Comparison of ENCODE assay signal across 2 cellular contexts in the genomic region with DNA sequence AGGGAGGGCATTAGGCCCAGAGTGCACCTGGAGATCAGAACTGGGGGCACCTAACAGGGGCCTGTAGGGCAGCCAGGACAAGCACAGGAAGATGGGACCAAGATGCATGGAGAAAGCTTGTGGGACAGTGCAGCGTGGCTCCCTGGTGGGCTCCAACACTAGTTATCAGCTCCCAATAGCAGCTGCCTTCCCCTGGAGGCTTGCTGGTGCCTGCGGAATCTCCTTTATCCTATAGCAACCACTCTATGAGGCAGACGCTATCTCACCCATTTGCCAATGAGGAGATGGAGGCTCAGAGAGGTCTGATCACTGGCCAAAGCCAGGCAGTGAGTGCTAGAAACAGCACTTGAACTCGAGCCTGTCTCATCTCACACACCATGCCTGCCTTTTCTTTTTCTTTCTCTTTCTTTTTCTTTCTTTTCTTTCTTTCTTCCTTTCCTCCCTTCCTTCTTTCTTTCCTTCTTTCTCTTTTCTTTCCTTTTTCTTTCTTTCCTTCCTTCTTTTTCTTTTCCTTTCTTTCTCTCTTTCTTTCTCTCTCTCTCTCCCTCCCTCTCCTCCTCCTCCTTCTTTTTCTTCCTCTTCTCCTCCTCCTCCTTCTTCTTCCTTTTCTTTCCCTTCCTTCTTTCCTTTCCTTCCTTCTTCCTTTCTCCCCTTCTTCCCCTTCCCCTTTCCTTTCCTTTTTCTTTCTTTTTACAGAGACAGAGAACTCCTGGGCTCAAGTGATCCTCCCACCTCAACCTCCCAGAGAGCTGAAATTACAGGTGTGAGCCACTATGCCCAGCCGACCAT.
TF ChIP-seq lines count a peak whose summit lies in the region.

No MANE protein-coding gene starts in this region.

TF ChIP-seq in WTC11, 78 proteins besides CTCF, POLR2A, EP300 and RAD21:
- TF ChIP-seq NFYB (CRISPR knock-in tag; conservative IDR thresholded peaks at IDR 0.05; ENCODE audit: low read depth) (no peak), GRHL2 (CRISPR knock-in tag; IDR thresholded peaks at IDR 0.05; ENCODE audit: insufficient replicate concordance, severe bottlenecking) (no peak)
- TF ChIP-seq, protein P1, sequence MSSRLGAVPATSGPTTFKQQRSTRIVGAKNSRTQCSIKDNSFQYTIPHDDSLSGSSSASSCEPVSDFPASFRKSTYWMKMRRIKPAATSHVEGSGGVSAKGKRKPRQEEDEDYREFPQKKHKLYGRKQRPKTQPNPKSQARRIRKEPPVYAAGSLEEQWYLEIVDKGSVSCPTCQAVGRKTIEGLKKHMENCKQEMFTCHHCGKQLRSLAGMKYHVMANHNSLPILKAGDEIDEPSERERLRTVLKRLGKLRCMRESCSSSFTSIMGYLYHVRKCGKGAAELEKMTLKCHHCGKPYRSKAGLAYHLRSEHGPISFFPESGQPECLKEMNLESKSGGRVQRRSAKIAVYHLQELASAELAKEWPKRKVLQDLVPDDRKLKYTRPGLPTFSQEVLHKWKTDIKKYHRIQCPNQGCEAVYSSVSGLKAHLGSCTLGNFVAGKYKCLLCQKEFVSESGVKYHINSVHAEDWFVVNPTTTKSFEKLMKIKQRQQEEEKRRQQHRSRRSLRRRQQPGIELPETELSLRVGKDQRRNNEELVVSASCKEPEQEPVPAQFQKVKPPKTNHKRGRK (CRISPR knock-in tag; IDR thresholded peaks at IDR 0.05; ENCODE audit: borderline replicate concordance), result peak; percentile 79; the same call in 1 of the 2 replicates

TF ChIP-seq in SK-N-SH treated with all-trans-retinoic acid at 6 μM for 48 hours, 23 proteins besides CTCF, POLR2A, EP300 and RAD21:
- TF ChIP-seq PPARA (CRISPR knock-in tag; IDR thresholded peaks at IDR 0.05; ENCODE audit: borderline replicate concordance) (no peak), ZNF8 (CRISPR knock-in tag; IDR thresholded peaks at IDR 0.05) (no peak), OSR1 (CRISPR knock-in tag; IDR thresholded peaks at IDR 0.05) (no peak), POU6F1 (CRISPR knock-in tag; IDR thresholded peaks at IDR 0.05; ENCODE audit: borderline replicate concordance, low read depth) (no peak), ESRRG (CRISPR knock-in tag; IDR thresholded peaks at IDR 0.05) (no peak), RARB (CRISPR knock-in tag; IDR thresholded peaks at IDR 0.05) (no peak), ZFP3 (CRISPR knock-in tag; IDR thresholded peaks at IDR 0.05) (no peak), ZFP30 (CRISPR knock-in tag; IDR thresholded peaks at IDR 0.05) (no peak), SNAI2 (CRISPR knock-in tag; IDR thresholded peaks at IDR 0.05) (no peak), TOX (CRISPR knock-in tag; IDR thresholded peaks at IDR 0.05; ENCODE audit: borderline replicate concordance) (no peak), ZNF70 (CRISPR knock-in tag; IDR thresholded peaks at IDR 0.05) (no peak), TCF4 (CRISPR knock-in tag; IDR thresholded peaks at IDR 0.05; ENCODE audit: borderline replicate concordance) (no peak), BACH2 (CRISPR knock-in tag; IDR thresholded peaks at IDR 0.05; ENCODE audit: borderline replicate concordance) (no peak), ARNTL (CRISPR knock-in tag; IDR thresholded peaks at IDR 0.05; ENCODE audit: borderline replicate concordance, low read depth) (no peak), ZNF565 (CRISPR knock-in tag; conservative IDR thresholded peaks at IDR 0.05; ENCODE audit: low read depth) (no peak), ZC3H10 (CRISPR knock-in tag; IDR thresholded peaks at IDR 0.05) (no peak), GLIS3 (CRISPR knock-in tag; IDR thresholded peaks at IDR 0.05) (no peak), ISL1 (CRISPR knock-in tag; IDR thresholded peaks at IDR 0.05) (no peak)
- TF ChIP-seq, protein P2, sequence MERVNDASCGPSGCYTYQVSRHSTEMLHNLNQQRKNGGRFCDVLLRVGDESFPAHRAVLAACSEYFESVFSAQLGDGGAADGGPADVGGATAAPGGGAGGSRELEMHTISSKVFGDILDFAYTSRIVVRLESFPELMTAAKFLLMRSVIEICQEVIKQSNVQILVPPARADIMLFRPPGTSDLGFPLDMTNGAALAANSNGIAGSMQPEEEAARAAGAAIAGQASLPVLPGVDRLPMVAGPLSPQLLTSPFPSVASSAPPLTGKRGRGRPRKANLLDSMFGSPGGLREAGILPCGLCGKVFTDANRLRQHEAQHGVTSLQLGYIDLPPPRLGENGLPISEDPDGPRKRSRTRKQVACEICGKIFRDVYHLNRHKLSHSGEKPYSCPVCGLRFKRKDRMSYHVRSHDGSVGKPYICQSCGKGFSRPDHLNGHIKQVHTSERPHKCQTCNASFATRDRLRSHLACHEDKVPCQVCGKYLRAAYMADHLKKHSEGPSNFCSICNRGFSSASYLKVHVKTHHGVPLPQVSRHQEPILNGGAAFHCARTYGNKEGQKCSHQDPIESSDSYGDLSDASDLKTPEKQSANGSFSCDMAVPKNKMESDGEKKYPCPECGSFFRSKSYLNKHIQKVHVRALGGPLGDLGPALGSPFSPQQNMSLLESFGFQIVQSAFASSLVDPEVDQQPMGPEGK (CRISPR knock-in tag; IDR thresholded peaks at IDR 0.05; ENCODE audit: borderline replicate concordance), result no peak
- TF ChIP-seq, protein P3, sequence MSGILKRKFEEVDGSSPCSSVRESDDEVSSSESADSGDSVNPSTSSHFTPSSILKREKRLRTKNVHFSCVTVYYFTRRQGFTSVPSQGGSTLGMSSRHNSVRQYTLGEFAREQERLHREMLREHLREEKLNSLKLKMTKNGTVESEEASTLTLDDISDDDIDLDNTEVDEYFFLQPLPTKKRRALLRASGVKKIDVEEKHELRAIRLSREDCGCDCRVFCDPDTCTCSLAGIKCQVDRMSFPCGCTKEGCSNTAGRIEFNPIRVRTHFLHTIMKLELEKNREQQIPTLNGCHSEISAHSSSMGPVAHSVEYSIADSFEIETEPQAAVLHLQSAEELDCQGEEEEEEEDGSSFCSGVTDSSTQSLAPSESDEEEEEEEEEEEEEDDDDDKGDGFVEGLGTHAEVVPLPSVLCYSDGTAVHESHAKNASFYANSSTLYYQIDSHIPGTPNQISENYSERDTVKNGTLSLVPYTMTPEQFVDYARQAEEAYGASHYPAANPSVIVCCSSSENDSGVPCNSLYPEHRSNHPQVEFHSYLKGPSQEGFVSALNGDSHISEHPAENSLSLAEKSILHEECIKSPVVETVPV (CRISPR knock-in tag; IDR thresholded peaks at IDR 0.05), result no peak
